In genomic region chr6:56741472-56741871, GRCh38 we compare ENCODE assay signal across 1 cellular context.
TF ChIP-seq lines count a peak whose summit lies in the region.

No MANE protein-coding gene starts in this region.

TF ChIP-seq in IMR-90, 13 proteins besides CTCF, POLR2A, EP300 and RAD21:
- TF ChIP-seq BHLHE40 (IDR thresholded peaks at IDR 0.05; ENCODE audit: low read depth, low read length) = no peak
- TF ChIP-seq SMC3 (IDR thresholded peaks at IDR 0.05; ENCODE audit: low read depth, low read length) = no peak
- no peak for TF ChIP-seq CEBPB (IDR thresholded peaks at IDR 0.05; ENCODE audit: low read depth, low read length)
- no peak for TF ChIP-seq RCOR1 (IDR thresholded peaks at IDR 0.05; ENCODE audit: insufficient replicate concordance, low read length)
- no peak for TF ChIP-seq ELK1 (IDR thresholded peaks at IDR 0.05; ENCODE audit: borderline replicate concordance, low read depth, low read length)
- no peak for TF ChIP-seq NFE2L2 (IDR thresholded peaks at IDR 0.05; ENCODE audit: low read depth, low read length)
- no peak for TF ChIP-seq MAFK (IDR thresholded peaks at IDR 0.05; ENCODE audit: low read depth, low read length)
- TF ChIP-seq, protein P1, sequence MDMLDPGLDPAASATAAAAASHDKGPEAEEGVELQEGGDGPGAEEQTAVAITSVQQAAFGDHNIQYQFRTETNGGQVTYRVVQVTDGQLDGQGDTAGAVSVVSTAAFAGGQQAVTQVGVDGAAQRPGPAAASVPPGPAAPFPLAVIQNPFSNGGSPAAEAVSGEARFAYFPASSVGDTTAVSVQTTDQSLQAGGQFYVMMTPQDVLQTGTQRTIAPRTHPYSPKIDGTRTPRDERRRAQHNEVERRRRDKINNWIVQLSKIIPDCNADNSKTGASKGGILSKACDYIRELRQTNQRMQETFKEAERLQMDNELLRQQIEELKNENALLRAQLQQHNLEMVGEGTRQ (IDR thresholded peaks at IDR 0.05; ENCODE audit: low read depth, low read length) = no peak
- no peak for TF ChIP-seq RFX5 (IDR thresholded peaks at IDR 0.05; ENCODE audit: low read depth, low read length)
- TF ChIP-seq MXI1 (IDR thresholded peaks at IDR 0.05; ENCODE audit: borderline replicate concordance, low read depth, low read length) = no peak
- TF ChIP-seq FOS (IDR thresholded peaks at IDR 0.05; ENCODE audit: low read depth, low read length) = no peak
- TF ChIP-seq MAZ (IDR thresholded peaks at IDR 0.05; ENCODE audit: borderline replicate concordance, low read depth, low read length) = no peak
- TF ChIP-seq CHD1 (IDR thresholded peaks at IDR 0.05; ENCODE audit: low read depth, low read length) = no peak
TF ChIP-seq in IMR-90: peak in this region for 0.
